ENCODE assay signal across 9 cellular contexts in genomic region chr11:125902315-125902926, GRCh38. TPM values are rescaled to one million over a fixed set of nuclear protein-coding genes. Genes with fewer than 3 reads are reported as not detected.
A peak's percentile ranks its signal among the peaks of the same experiment; 100 is the strongest.
DNase-seq lines count a peak whose midpoint lies in the region; ATAC-seq, FAIRE-seq and TF ChIP-seq lines count a peak whose summit lies in the region.
"Had no signal": no experiment of that assay in that cellular context is flagged by ENCODE, and none has a peak within 500 bp of the region (broad histone marks: within the 10 kb centered on the region; RNA-seq: fewer than 3 reads in every experiment).

No MANE protein-coding gene starts in this region.

- H3K9me3 ChIP-seq in astrocyte (ENCODE audit: insufficient read depth, low read depth, low read length) (no peaks in the 10 kb centered on the region), liver (ENCODE audit: control insufficient read depth in 4 of 4, low read length in 3 of 4) (no peaks in the 10 kb centered on the region), upper lobe of right lung (no peaks in the 10 kb centered on the region)

- intact Hi-C loops in upper lobe of right lung (cut with DNase I) = no loop called here

- peaks cover 3% of the 10 kb centered on the region for H3K9me3 Mint-ChIP-seq in astrocyte (ENCODE audit: unreplicated experiment)

- H3K4me1 ChIP-seq in astrocyte (ENCODE audit: insufficient read depth, low read length) (peaks cover 9% of the 10 kb centered on the region), liver (ENCODE audit: control insufficient read depth in 4 of 4, insufficient read depth in 4 of 4, low read length in 3 of 4) (peaks cover 7 to 23% (median 12%) of the 10 kb centered on the region in 4 donors), upper lobe of right lung (peaks cover 22% of the 10 kb centered on the region)

- DNase-seq in astrocyte (ENCODE audit: low read depth) (no peak), upper lobe of right lung (no peak), NCI-H2227 treated with DMSO at 0.1 percent for 48 hours (lab: John Stamatoyannopoulos, UW) (no peak), hippocampal formation (lab: John Stamatoyannopoulos, UW) (no peak)

- H3K4me3 Mint-ChIP-seq in astrocyte (ENCODE audit: unreplicated experiment) = peak overlapping the region; percentile 97

- H3K36me3 ChIP-seq in astrocyte (ENCODE audit: insufficient read depth, low read length) (peaks cover 8% of the 10 kb centered on the region), liver (ENCODE audit: control insufficient read depth in 4 of 4, insufficient read depth in 3 of 4, low read depth in 1 of 4, low read length in 3 of 4) (peaks cover 3 to 13% (median 6%) of the 10 kb centered on the region in 4 donors), upper lobe of right lung (peaks cover 23% of the 10 kb centered on the region)

- H3K27me3 Mint-ChIP-seq in astrocyte (ENCODE audit: low read depth, unreplicated experiment) = peaks cover 16% of the 10 kb centered on the region

- H3K4me1 Mint-ChIP-seq in astrocyte (ENCODE audit: low read depth, unreplicated experiment) = peaks cover 5% of the 10 kb centered on the region

- H3K27me3 ChIP-seq in astrocyte (ENCODE audit: insufficient read depth, low read length) (peaks cover 14% of the 10 kb centered on the region), liver (ENCODE audit: control insufficient read depth in 4 of 4, insufficient read depth in 4 of 4, low read length in 3 of 4) (no peaks in the 10 kb centered on the region), upper lobe of right lung (peaks cover 30% of the 10 kb centered on the region)

- peaks cover 22% of the 10 kb centered on the region for H4K20me1 ChIP-seq in astrocyte (ENCODE audit: insufficient read depth, low read length)

- TF ChIP-seq CTCF in 22Rv1 (IDR thresholded peaks at IDR 0.05) = no peak
- no peak for TF ChIP-seq CTCF in astrocyte (IDR thresholded peaks at IDR 0.05; ENCODE audit: insufficient read depth, low read depth, low read length)
- no peak for TF ChIP-seq CTCF in liver (IDR thresholded peaks at IDR 0.05; ENCODE audit: low read depth, low read length, missing input control)
- no peak for TF ChIP-seq CTCF in upper lobe of right lung (IDR thresholded peaks at IDR 0.05)

- peaks cover 45% of the 10 kb centered on the region for H3K79me2 ChIP-seq in astrocyte (ENCODE audit: insufficient read depth, low read length)

- TF ChIP-seq RAD21 in liver (IDR thresholded peaks at IDR 0.05) = no peak

- 41% methylated on average over 19 of the region's 19 CpGs for WGBS in liver

- H2AFZ ChIP-seq in astrocyte (ENCODE audit: low read depth, low read length) = peak overlapping the region; percentile 95

- no peak for FAIRE-seq in astrocyte (lab: Jason Lieb, UNC)

- ATAC-seq in HG03066 (IDR thresholded peaks at IDR 0.05; ENCODE audit: low read depth, unreplicated experiment) (peak; percentile 21), upper lobe of right lung (peak; percentile 20), HG03097 (IDR thresholded peaks at IDR 0.05; ENCODE audit: low FRiP score, unreplicated experiment) (no peak)

- peaks cover 6% of the 10 kb centered on the region for H3K36me3 Mint-ChIP-seq in astrocyte (ENCODE audit: low read depth, unreplicated experiment)

- H3K27ac Mint-ChIP-seq in astrocyte (ENCODE audit: unreplicated experiment) = peak overlapping the region; percentile 89

- H3K4me2 ChIP-seq in astrocyte (ENCODE audit: low read length) = peak overlapping the region; percentile 86

- peak overlapping the region; percentile 87 for H3K9ac ChIP-seq in astrocyte (ENCODE audit: low read length)
- peak overlapping the region; percentile 67 to 90 for H3K9ac ChIP-seq in liver (ENCODE audit: low read depth in 1 of 2, low read length in 2 of 2)

- peak overlapping the region; percentile 63 for H3K27ac ChIP-seq in 22Rv1
- peak overlapping the region; percentile 47 for H3K27ac ChIP-seq in astrocyte (ENCODE audit: low read depth, low read length)
- H3K27ac ChIP-seq in liver (ENCODE audit: low read depth in 1 of 2, low read length in 2 of 2) = peak overlapping the region; percentile 80 to 98
- peak overlapping the region; percentile 74 for H3K27ac ChIP-seq in upper lobe of right lung

- H3K4me3 ChIP-seq in astrocyte (ENCODE audit: insufficient read depth, low read depth, low read length) (peak overlapping the region; percentile 98), liver (ENCODE audit: low read depth in 1 of 3, low read length in 3 of 3) (peak overlapping the region; percentile 74 to 98 (median 91)), upper lobe of right lung (peak overlapping the region; percentile 74)

TF ChIP-seq in liver, 16 proteins besides CTCF, POLR2A, EP300 and RAD21:
- no peak for TF ChIP-seq GABPA (IDR thresholded peaks at IDR 0.05 in 1 of 2, conservative IDR thresholded peaks at IDR 0.05 in 1 of 2)
- TF ChIP-seq YY1 (IDR thresholded peaks at IDR 0.05) = no peak
- no peak for TF ChIP-seq JUND (IDR thresholded peaks at IDR 0.05)
- no peak for TF ChIP-seq TAF1 (conservative IDR thresholded peaks at IDR 0.05)
- TF ChIP-seq HNF4G (IDR thresholded peaks at IDR 0.05) = no peak
- no peak for TF ChIP-seq MAX (IDR thresholded peaks at IDR 0.05)
- TF ChIP-seq, protein P1, sequence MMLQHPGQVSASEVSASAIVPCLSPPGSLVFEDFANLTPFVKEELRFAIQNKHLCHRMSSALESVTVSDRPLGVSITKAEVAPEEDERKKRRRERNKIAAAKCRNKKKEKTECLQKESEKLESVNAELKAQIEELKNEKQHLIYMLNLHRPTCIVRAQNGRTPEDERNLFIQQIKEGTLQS (IDR thresholded peaks at IDR 0.05) = no peak
- no peak for TF ChIP-seq NR2F2 (IDR thresholded peaks at IDR 0.05)

RNA-seq across cellular contexts. Expression of gene PUS3, which starts 0.6 kb away (rescaled TPM):
- 14.3 and 16.9 TPM in 2 replicates for total RNA-seq in astrocyte
- total RNA-seq in liver = 10 to 100 TPM; 15.5 to 22.2 TPM
- polyA plus RNA-seq in liver = 10 to 100 TPM; 16.3 to 17.9 TPM
- total RNA-seq in upper lobe of right lung = 11.1 TPM

RNA-seq across cellular contexts. Expression of gene DDX25, which starts 1.9 kb away (rescaled TPM):
- total RNA-seq in astrocyte = 0.70 and 1.1 TPM in 2 replicates
- under 1 TPM; 0.33 to 0.79 TPM for total RNA-seq in liver
- polyA plus RNA-seq in liver = under 1 TPM; 0.07 to 0.28 TPM
- total RNA-seq in upper lobe of right lung = 0.46 TPM
- total RNA-seq: glomerular endothelial cell had no signal

RNA-seq across cellular contexts. Expression of gene HYLS1, which starts 15.0 kb away (rescaled TPM):
- total RNA-seq in astrocyte (3.2 TPM in 2 replicates), liver (1 to 10 TPM; 2.7 to 4.9 TPM), upper lobe of right lung (3.2 TPM)
- polyA plus RNA-seq in liver = 1 to 10 TPM; 1.9 to 4.8 TPM

RNA-seq across cellular contexts. Expression of gene VSIG10L2, which starts 43.4 kb away (rescaled TPM):
- total RNA-seq in astrocyte (not detected in 2 replicates), liver (not detected), upper lobe of right lung (not detected)
- not detected for polyA plus RNA-seq in liver
- total RNA-seq: glomerular endothelial cell had no signal
